13 cellular contexts compared by ENCODE assay signal in genomic region chr12:120078868-120079267, GRCh38. TPM values are rescaled to one million over a fixed set of nuclear protein-coding genes. Genes with fewer than 3 reads are reported as not detected.
A peak's percentile ranks its signal among the peaks of the same experiment; 100 is the strongest.
DNase-seq lines count a peak whose midpoint lies in the region; FAIRE-seq and TF ChIP-seq lines count a peak whose summit lies in the region.
"Had no signal": no experiment of that assay in that cellular context is flagged by ENCODE, and none has a peak within 500 bp of the region (broad histone marks: within the 10 kb centered on the region; RNA-seq: fewer than 3 reads in every experiment).

No MANE protein-coding gene starts in this region.

- FAIRE-seq in urothelium cell line (lab: Jason Lieb, UNC): no peak
- FAIRE-seq: GM18507, H54 had no signal

- CTCF ChIA-PET in activated CD4-positive, alpha-beta memory T cell treated with anti-CD3 and anti-CD28 coated beads for 36 hours (lab: Charles Lee): no interaction called here

- DNase-seq in left ventricle myocardium inferior: no peak
- DNase-seq in right atrium auricular region (ENCODE audit: low spot score): no peak
- peak; percentile 14 for DNase-seq in activated CD4-positive, alpha-beta memory T cell treated with anti-CD3 and anti-CD28 coated beads for 36 hours
- DNase-seq in islet precursor cell: peak; percentile 79
- no peak for DNase-seq in NCI-H2081 (lab: John Stamatoyannopoulos, UW)
- DNase-seq in urothelium cell line (ENCODE audit: low spot score): no peak
- DNase-seq in substantia nigra (lab: John Stamatoyannopoulos, UW): no peak
- DNase-seq: NCI-H1092 treated with DMSO at 0.1 percent for 48 hours; stimulated activated CD8-positive, alpha-beta memory T cell treated with anti-CD3 and anti-CD28 coated beads, Interleukin-4, amount 100 ng/mL, for 48 hours had no signal

- H3K4me1 Mint-ChIP-seq in activated CD4-positive, alpha-beta memory T cell treated with anti-CD3 and anti-CD28 coated beads for 36 hours (ENCODE audit: low read depth): peaks cover 17% of the 10 kb centered on the region

- H3K4me1 ChIP-seq in left ventricle myocardium inferior (peaks cover 5% of the 10 kb centered on the region), right atrium auricular region (no peaks in the 10 kb centered on the region), urinary bladder (ENCODE audit: insufficient read depth) (no peaks in the 10 kb centered on the region)

- H3K4me3 Mint-ChIP-seq in activated CD4-positive, alpha-beta memory T cell treated with anti-CD3 and anti-CD28 coated beads for 36 hours: no peak overlapping the region
- H3K4me3 Mint-ChIP-seq: dendritic cell treated with granulocyte-macrophage colony-stimulating factor and Interleukin-4, amounts not matched to agents 40 ng/mL and 50 ng/mL, for 4 days had no signal

- H3K36me3 ChIP-seq in left ventricle myocardium inferior (no peaks in the 10 kb centered on the region), right atrium auricular region (no peaks in the 10 kb centered on the region), urinary bladder (ENCODE audit: insufficient read depth) (no peaks in the 10 kb centered on the region)

- H3K9me3 ChIP-seq in left ventricle myocardium inferior (replicated peaks) (no peaks in the 10 kb centered on the region), right atrium auricular region (no peaks in the 10 kb centered on the region)

- peak overlapping the region; percentile 68 for H3K27ac Mint-ChIP-seq in activated CD4-positive, alpha-beta memory T cell treated with anti-CD3 and anti-CD28 coated beads for 36 hours
- H3K27ac Mint-ChIP-seq: dendritic cell treated with granulocyte-macrophage colony-stimulating factor and Interleukin-4, amounts not matched to agents 40 ng/mL and 50 ng/mL, for 4 days had no signal

- no peak overlapping the region for H3K4me3 ChIP-seq in left ventricle myocardium inferior
- H3K4me3 ChIP-seq in right atrium auricular region: no peak overlapping the region
- no peak overlapping the region for H3K4me3 ChIP-seq in urinary bladder (ENCODE audit: low read depth, low read length)

- POLR2A ChIA-PET in activated CD4-positive, alpha-beta memory T cell treated with anti-CD3 and anti-CD28 coated beads for 36 hours (lab: Charles Lee): no interaction called here

- H3K27me3 Mint-ChIP-seq in activated CD4-positive, alpha-beta memory T cell treated with anti-CD3 and anti-CD28 coated beads for 36 hours: no peaks in the 10 kb centered on the region

- 69% methylated on average over 5 of the region's 5 CpGs for WGBS in urinary bladder

- no peaks in the 10 kb centered on the region for H3K9me3 Mint-ChIP-seq in activated CD4-positive, alpha-beta memory T cell treated with anti-CD3 and anti-CD28 coated beads for 36 hours
- H3K9me3 Mint-ChIP-seq: dendritic cell treated with granulocyte-macrophage colony-stimulating factor and Interleukin-4, amounts not matched to agents 40 ng/mL and 50 ng/mL, for 4 days had no signal

- no peak for TF ChIP-seq CTCF in left ventricle myocardium inferior (IDR thresholded peaks at IDR 0.05; ENCODE audit: borderline replicate concordance)
- TF ChIP-seq CTCF in right atrium auricular region (IDR thresholded peaks at IDR 0.05): no peak

- intact Hi-C loops in left ventricle myocardium inferior (cut with micrococcal nuclease): no loop called here
- intact Hi-C loops in activated CD4-positive, alpha-beta memory T cell treated with anti-CD3 and anti-CD28 coated beads for 36 hours (cut with micrococcal nuclease): no loop called here

- H3K36me3 Mint-ChIP-seq in activated CD4-positive, alpha-beta memory T cell treated with anti-CD3 and anti-CD28 coated beads for 36 hours: peaks cover 62% of the 10 kb centered on the region

- peaks cover 17% of the 10 kb centered on the region for H3K27me3 ChIP-seq in left ventricle myocardium inferior (ENCODE audit: low read depth)
- H3K27me3 ChIP-seq in right atrium auricular region: no peaks in the 10 kb centered on the region

- H3K27ac ChIP-seq in left ventricle myocardium inferior (replicated peaks) (peak overlapping the region; percentile 3), right atrium auricular region (no peak overlapping the region), urinary bladder (ENCODE audit: low read depth) (peak overlapping the region; percentile 44), substantia nigra (ENCODE audit: low read depth, low read length, poor library complexity, severe bottlenecking) (no peak overlapping the region)

RNA-seq across cellular contexts. Expression of gene RAB35, which starts 37.7 kb away (rescaled TPM):
- total RNA-seq in left ventricle myocardium inferior (21.9 TPM), right atrium auricular region (10 to 100 TPM; 13.4 to 17.6 TPM), urinary bladder (14.9 TPM)
- total RNA-seq in activated CD4-positive, alpha-beta memory T cell treated with anti-CD3 and anti-CD28 coated beads for 36 hours: 10 to 100 TPM; 62.1 to 66.4 TPM
- polyA plus RNA-seq in urinary bladder: 42.4 TPM

Comparison
In these comparisons a context has a peak if more than half of its experiments do, and no peak if none do; other contexts are left out.
1. H3K27ac ChIP-seq: peak in left ventricle myocardium inferior (single experiment) and urinary bladder (single experiment); none in right atrium auricular region (0 of 2) and substantia nigra (single experiment).
2. DNase-seq: peak in activated CD4-positive, alpha-beta memory T cell treated with anti-CD3 and anti-CD28 coated beads for 36 hours (single experiment) and islet precursor cell (single experiment); none in left ventricle myocardium inferior (single experiment), right atrium auricular region (single experiment), NCI-H2081 (0 of 2), urothelium cell line (single experiment) and substantia nigra (0 of 49).